Comparison of ENCODE assay signal across 1 cellular context in the genomic region with DNA sequence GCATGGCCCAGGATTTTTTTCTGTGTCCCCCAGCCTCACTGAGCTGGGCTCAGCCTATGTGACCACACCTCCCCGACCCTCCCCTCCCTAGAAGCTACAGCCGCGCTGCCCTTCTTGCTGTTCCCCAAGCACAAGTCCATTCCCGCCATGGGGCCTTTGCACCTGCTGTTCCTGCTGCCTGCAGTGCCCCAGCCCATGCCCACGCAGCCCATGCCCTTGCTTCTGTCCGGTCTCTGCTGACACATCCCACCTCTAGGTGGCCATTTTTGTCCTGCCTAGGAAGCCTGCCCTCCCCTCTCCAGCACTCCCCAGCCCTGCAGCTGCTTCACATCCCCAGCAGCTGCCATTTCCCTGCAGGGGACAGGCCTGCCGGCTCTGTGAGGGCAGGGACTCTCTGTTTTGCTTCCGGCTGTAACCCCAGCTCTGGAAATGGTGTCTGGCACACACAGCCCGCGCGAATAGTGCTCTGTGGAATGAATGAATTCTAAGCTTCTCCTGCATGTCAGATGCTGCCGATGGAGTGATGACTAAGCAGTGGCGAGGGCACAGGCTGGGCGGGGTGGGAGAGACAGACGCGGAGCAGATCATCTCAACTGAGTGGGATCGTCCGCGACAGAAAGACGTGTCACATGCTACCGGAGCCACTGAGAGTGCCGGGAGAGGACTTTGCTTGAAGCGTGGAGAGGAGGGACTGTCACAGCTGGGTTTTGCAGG.
TF ChIP-seq lines count a peak whose summit lies in the region.

No MANE protein-coding gene starts in this region.

TF ChIP-seq in HEK293, 187 proteins besides CTCF, POLR2A, EP300 and RAD21 (continued from another document):
- 0 out of 2 replicates have a peak, but pooled peaks have one; percentile 25 for TF ChIP-seq KLF17 (tag by site-specific recombination; IDR thresholded peaks at IDR 0.05)
